Comparison of ENCODE assay signal across 1 cellular context in genomic region chr12:120421701-120422100, GRCh38.
TF ChIP-seq lines count a peak whose summit lies in the region.

No MANE protein-coding gene starts in this region.

TF ChIP-seq in H1, 55 proteins besides CTCF, POLR2A, EP300 and RAD21:
- TF ChIP-seq MAX (IDR thresholded peaks at IDR 0.05), result no peak
